20 cellular contexts compared by ENCODE assay signal in genomic region chr7:92615861-92616260, GRCh38. TPM values are rescaled to one million over a fixed set of nuclear protein-coding genes. Genes with fewer than 3 reads are reported as not detected.
DNase-seq lines count a peak whose midpoint lies in the region; TF ChIP-seq lines count a peak whose summit lies in the region.
"Had no signal": no experiment of that assay in that cellular context is flagged by ENCODE, and none has a peak within 500 bp of the region (broad histone marks: within the 10 kb centered on the region; RNA-seq: fewer than 3 reads in every experiment).

No MANE protein-coding gene starts in this region.

- peak overlapping the region; percentile 62 for H3K27ac Mint-ChIP-seq in activated naive CD8-positive, alpha-beta T cell
- H3K27ac Mint-ChIP-seq in activated naive CD8-positive, alpha-beta T cell treated with anti-CD3 and anti-CD28 coated beads for 36 hours: no peak overlapping the region
- H3K27ac Mint-ChIP-seq in H9: no peak overlapping the region

- no peak overlapping the region for H2BK20ac ChIP-seq in H9 (ENCODE audit: low read depth, low read length, poor library complexity, severe bottlenecking)

- H3K4me2 ChIP-seq in H9 (ENCODE audit: insufficient read depth, insufficient read length, low read length): no peak overlapping the region
- H3K4me2 ChIP-seq: PC-9, SK-N-SH had no signal

- no peaks in the 10 kb centered on the region for H3K79me1 ChIP-seq in H9 (ENCODE audit: insufficient read depth, low read depth, low read length, poor library complexity, severe bottlenecking)

- H2BK5ac ChIP-seq in H9 (ENCODE audit: insufficient read length, low read length): no peak overlapping the region

- no peak for DNase-seq in activated naive CD8-positive, alpha-beta T cell treated with anti-CD3 and anti-CD28 coated beads for 36 hours
- DNase-seq in NCI-H82 treated with DMSO at 0.1 percent for 48 hours (lab: John Stamatoyannopoulos, UW; ENCODE audit: unreplicated experiment) (peak; percentile 58), dorsolateral prefrontal cortex (no peak), stomach (no peak), H9 (no peak)
- DNase-seq in effector CD8-positive, alpha-beta T cell (lab: John Stamatoyannopoulos, UW): no peak
- DNase-seq: activated CD4-positive, alpha-beta memory T cell treated with anti-CD3 and anti-CD28 coated beads for 36 hours; activated gamma-delta T cell treated with Interleukin-2 at 50 U/mL for 16 hours; dermis blood vessel endothelial cell; esophagus squamous epithelium; heart right ventricle; kidney; NCI-H187 treated with DMSO at 0.1 percent for 48 hours; NCI-H446 treated with DMSO at 0.1 percent for 48 hours; PC-9; retina; SK-N-SH had no signal

- H3K27me3 ChIP-seq in dorsolateral prefrontal cortex (no peaks in the 10 kb centered on the region), stomach (no peaks in the 10 kb centered on the region), H9 (ENCODE audit: insufficient read depth, low read length) (no peaks in the 10 kb centered on the region)
- H3K27me3 ChIP-seq: esophagus squamous epithelium, heart right ventricle had no signal

- peaks cover 11 to 57% (median 50%) of the 10 kb centered on the region in 4 donors for H3K36me3 ChIP-seq in stomach

- H3K4ac ChIP-seq in H9 (ENCODE audit: low read depth, low read length): no peak overlapping the region

- H3K14ac ChIP-seq in H9 (ENCODE audit: insufficient read depth, low read length): no peak overlapping the region

- peaks cover 3% of the 10 kb centered on the region for H3K4me1 Mint-ChIP-seq in activated naive CD8-positive, alpha-beta T cell (ENCODE audit: low read depth)
- peaks cover 8% of the 10 kb centered on the region for H3K4me1 Mint-ChIP-seq in activated naive CD8-positive, alpha-beta T cell treated with anti-CD3 and anti-CD28 coated beads for 36 hours
- peaks cover 6 to 10% of the 10 kb centered on the region in 2 experiments for H3K4me1 Mint-ChIP-seq in H9

- peaks cover 12% of the 10 kb centered on the region for H3K36me3 Mint-ChIP-seq in activated naive CD8-positive, alpha-beta T cell
- peaks cover 21% of the 10 kb centered on the region for H3K36me3 Mint-ChIP-seq in activated naive CD8-positive, alpha-beta T cell treated with anti-CD3 and anti-CD28 coated beads for 36 hours
- H3K36me3 Mint-ChIP-seq in H9 (ENCODE audit: insufficient read depth in 1 of 3, low read depth in 3 of 3): peaks cover 0 to 5% (median 5%) of the 10 kb centered on the region in 3 experiments; a peak in 4 of 7 replicates

- no peak overlapping the region for H3K9ac ChIP-seq in H9 (ENCODE audit: extremely low read depth, insufficient read length, low read length)
- H3K9ac ChIP-seq: SK-N-SH had no signal

- no peaks in the 10 kb centered on the region for H4K20me1 ChIP-seq in H9 (ENCODE audit: control insufficient read depth, insufficient read depth, insufficient read length)

- H3K27ac ChIP-seq in dorsolateral prefrontal cortex (peak overlapping the region in 55 of 59 donors; percentile 0 to 96 (median 89)), temporal lobe (ENCODE audit: low read depth, low read length) (peak overlapping the region; percentile 85), stomach (no peak overlapping the region), H9 (ENCODE audit: insufficient read length, low read depth, low read length) (no peak overlapping the region)
- H3K27ac ChIP-seq: esophagus squamous epithelium, heart right ventricle, PC-9 had no signal

- H2AK5ac ChIP-seq in H9 (ENCODE audit: insufficient read length, low read length): no peak overlapping the region

- no peaks in the 10 kb centered on the region for H3K27me3 Mint-ChIP-seq in activated naive CD8-positive, alpha-beta T cell
- no peaks in the 10 kb centered on the region for H3K27me3 Mint-ChIP-seq in activated naive CD8-positive, alpha-beta T cell treated with anti-CD3 and anti-CD28 coated beads for 36 hours
- no peaks in the 10 kb centered on the region; the same call in 1 of the 2 replicates for H3K27me3 Mint-ChIP-seq in H9 (ENCODE audit: low read depth)
- H3K27me3 Mint-ChIP-seq: activated CD4-positive, alpha-beta memory T cell treated with anti-CD3 and anti-CD28 coated beads for 36 hours; brain had no signal

- H2BK12ac ChIP-seq in H9 (ENCODE audit: insufficient read length, low read depth, low read length): no peak overlapping the region

- H3K9me3 ChIP-seq in stomach: no peaks in the 10 kb centered on the region
- no peaks in the 10 kb centered on the region for H3K9me3 ChIP-seq in H9 (ENCODE audit: control insufficient read depth, low read depth, low read length)
- H3K9me3 ChIP-seq: esophagus squamous epithelium, heart right ventricle, SK-N-SH had no signal

- no peak overlapping the region for H2BK15ac ChIP-seq in H9 (ENCODE audit: low read depth, low read length)

- H3K23me2 ChIP-seq in H9 (ENCODE audit: insufficient read length, low read depth, low read length, poor library complexity, severe bottlenecking): no peaks in the 10 kb centered on the region

- no peak overlapping the region for H2AFZ ChIP-seq in H9 (ENCODE audit: low read length)
- H2AFZ ChIP-seq: PC-9 had no signal

- no peak for TF ChIP-seq EP300 in stomach (IDR thresholded peaks at IDR 0.05)

- no peak overlapping the region for H3K4me3 Mint-ChIP-seq in activated naive CD8-positive, alpha-beta T cell
- no peak overlapping the region for H3K4me3 Mint-ChIP-seq in activated naive CD8-positive, alpha-beta T cell treated with anti-CD3 and anti-CD28 coated beads for 36 hours
- H3K4me3 Mint-ChIP-seq in H9: no peak overlapping the region
- H3K4me3 Mint-ChIP-seq: activated CD4-positive, alpha-beta memory T cell treated with anti-CD3 and anti-CD28 coated beads for 36 hours; brain had no signal

- H3K4me3 ChIP-seq in dorsolateral prefrontal cortex: no peak overlapping the region
- no peak overlapping the region for H3K4me3 ChIP-seq in stomach
- H3K4me3 ChIP-seq: esophagus squamous epithelium, heart right ventricle, PC-9 had no signal

- no peak for TF ChIP-seq POLR2A in stomach (IDR thresholded peaks at IDR 0.05)

- intact Hi-C loops in dorsolateral prefrontal cortex (cut with DNase I) (loop anchor here in 1 of 2 donors (5.0 kb wide), 1 partner anchor 441 kb away; no protein-coding TSS in a partner anchor), stomach (cut with DNase I; ENCODE audit: low total_unique reads) (loop anchor here (10.0 kb wide), 2 partner anchors 239 to 439 kb away; no protein-coding TSS in a partner anchor)

- H4K91ac ChIP-seq in H9 (ENCODE audit: insufficient read length, low read depth, low read length): no peak overlapping the region

- H4K8ac ChIP-seq in H9 (replicated peaks; ENCODE audit: insufficient read length, low read depth, low read length): no peak overlapping the region

- H2BK120ac ChIP-seq in H9 (ENCODE audit: low read depth, low read length, poor library complexity, severe bottlenecking): no peak overlapping the region

- no peak overlapping the region for H3K18ac ChIP-seq in H9 (ENCODE audit: insufficient read length, low read depth, low read length)

- H3K4me1 ChIP-seq in stomach: peaks cover 0 to 4% (median 2%) of the 10 kb centered on the region in 4 donors
- H3K4me1 ChIP-seq in H9 (ENCODE audit: insufficient read depth, low read length): no peaks in the 10 kb centered on the region

- WGBS in stomach, 5 donors: 61 to 75% (median 70%) methylated on average over 1 of the region's 1 CpG
- WGBS in H9 (ENCODE audit: extremely low coverage, insufficient read length, low lambda C conversion rate): no CpG with 5 or more reads among the region's 1 CpG

- H3K56ac ChIP-seq in H9 (ENCODE audit: insufficient read length, low read depth, low read length): no peak overlapping the region

- H3K23ac ChIP-seq in H9 (ENCODE audit: insufficient read length, low read depth, low read length): no peak overlapping the region

- no peak overlapping the region for H3T11ph ChIP-seq in H9 (ENCODE audit: low read length)

- no peaks in the 10 kb centered on the region for H3K9me3 Mint-ChIP-seq in activated naive CD8-positive, alpha-beta T cell (ENCODE audit: low read depth)
- H3K9me3 Mint-ChIP-seq in activated naive CD8-positive, alpha-beta T cell treated with anti-CD3 and anti-CD28 coated beads for 36 hours: no peaks in the 10 kb centered on the region
- no peaks in the 10 kb centered on the region for H3K9me3 Mint-ChIP-seq in H9
- H3K9me3 Mint-ChIP-seq: activated CD4-positive, alpha-beta memory T cell treated with anti-CD3 and anti-CD28 coated beads for 36 hours; brain had no signal

- no peaks in the 10 kb centered on the region for H3K79me2 ChIP-seq in H9 (ENCODE audit: insufficient read depth, low read length)

- TF ChIP-seq CTCF in dorsolateral prefrontal cortex (IDR thresholded peaks at IDR 0.05 in 54 of 56, conservative IDR thresholded peaks at IDR 0.05 in 2 of 56; ENCODE audit: low read depth in 1 of 56, partially characterized antibody in 56 of 56): no peak
- TF ChIP-seq CTCF in stomach (IDR thresholded peaks at IDR 0.05): no peak
- no peak for TF ChIP-seq CTCF in H9 (conservative IDR thresholded peaks at IDR 0.05)

- H4K5ac ChIP-seq in H9 (ENCODE audit: insufficient read length, low read depth, low read length): no peak overlapping the region

RNA-seq across cellular contexts. Expression of gene FAM133B, which starts 25.7 kb away (rescaled TPM):
- total RNA-seq in activated naive CD8-positive, alpha-beta T cell treated with anti-CD3 and anti-CD28 coated beads for 36 hours: 10 to 100 TPM; 32.1 to 36.3 TPM
- total RNA-seq in dorsolateral prefrontal cortex (10 to 100 TPM; 23.1 to 48.5 (median 32.7) TPM), temporal lobe (19.2 TPM), stomach (10 to 100 TPM; 10.5 to 48.3 (median 29.7) TPM), H9 (2021) (39.2 and 41.2 TPM in 2 replicates)
- polyA plus RNA-seq in stomach: 10 to 100 TPM; 13.4 to 53.8 (median 17.0) TPM

Comparison
In these comparisons a context has a peak if more than half of its experiments do, and no peak if none do; other contexts are left out.
1. H3K27ac ChIP-seq: peak in dorsolateral prefrontal cortex (55 of 59) and temporal lobe (single experiment); none in stomach (0 of 5) and H9 (single experiment).